ENCODE assay signal across 1 cellular context in genomic region chr2:41949091-41949490, GRCh38.
TF ChIP-seq lines count a peak whose summit lies in the region.

No MANE protein-coding gene starts in this region.

TF ChIP-seq in GM23338, 12 proteins besides CTCF, POLR2A, EP300 and RAD21 (continued from another document):
- TF ChIP-seq, protein P1, sequence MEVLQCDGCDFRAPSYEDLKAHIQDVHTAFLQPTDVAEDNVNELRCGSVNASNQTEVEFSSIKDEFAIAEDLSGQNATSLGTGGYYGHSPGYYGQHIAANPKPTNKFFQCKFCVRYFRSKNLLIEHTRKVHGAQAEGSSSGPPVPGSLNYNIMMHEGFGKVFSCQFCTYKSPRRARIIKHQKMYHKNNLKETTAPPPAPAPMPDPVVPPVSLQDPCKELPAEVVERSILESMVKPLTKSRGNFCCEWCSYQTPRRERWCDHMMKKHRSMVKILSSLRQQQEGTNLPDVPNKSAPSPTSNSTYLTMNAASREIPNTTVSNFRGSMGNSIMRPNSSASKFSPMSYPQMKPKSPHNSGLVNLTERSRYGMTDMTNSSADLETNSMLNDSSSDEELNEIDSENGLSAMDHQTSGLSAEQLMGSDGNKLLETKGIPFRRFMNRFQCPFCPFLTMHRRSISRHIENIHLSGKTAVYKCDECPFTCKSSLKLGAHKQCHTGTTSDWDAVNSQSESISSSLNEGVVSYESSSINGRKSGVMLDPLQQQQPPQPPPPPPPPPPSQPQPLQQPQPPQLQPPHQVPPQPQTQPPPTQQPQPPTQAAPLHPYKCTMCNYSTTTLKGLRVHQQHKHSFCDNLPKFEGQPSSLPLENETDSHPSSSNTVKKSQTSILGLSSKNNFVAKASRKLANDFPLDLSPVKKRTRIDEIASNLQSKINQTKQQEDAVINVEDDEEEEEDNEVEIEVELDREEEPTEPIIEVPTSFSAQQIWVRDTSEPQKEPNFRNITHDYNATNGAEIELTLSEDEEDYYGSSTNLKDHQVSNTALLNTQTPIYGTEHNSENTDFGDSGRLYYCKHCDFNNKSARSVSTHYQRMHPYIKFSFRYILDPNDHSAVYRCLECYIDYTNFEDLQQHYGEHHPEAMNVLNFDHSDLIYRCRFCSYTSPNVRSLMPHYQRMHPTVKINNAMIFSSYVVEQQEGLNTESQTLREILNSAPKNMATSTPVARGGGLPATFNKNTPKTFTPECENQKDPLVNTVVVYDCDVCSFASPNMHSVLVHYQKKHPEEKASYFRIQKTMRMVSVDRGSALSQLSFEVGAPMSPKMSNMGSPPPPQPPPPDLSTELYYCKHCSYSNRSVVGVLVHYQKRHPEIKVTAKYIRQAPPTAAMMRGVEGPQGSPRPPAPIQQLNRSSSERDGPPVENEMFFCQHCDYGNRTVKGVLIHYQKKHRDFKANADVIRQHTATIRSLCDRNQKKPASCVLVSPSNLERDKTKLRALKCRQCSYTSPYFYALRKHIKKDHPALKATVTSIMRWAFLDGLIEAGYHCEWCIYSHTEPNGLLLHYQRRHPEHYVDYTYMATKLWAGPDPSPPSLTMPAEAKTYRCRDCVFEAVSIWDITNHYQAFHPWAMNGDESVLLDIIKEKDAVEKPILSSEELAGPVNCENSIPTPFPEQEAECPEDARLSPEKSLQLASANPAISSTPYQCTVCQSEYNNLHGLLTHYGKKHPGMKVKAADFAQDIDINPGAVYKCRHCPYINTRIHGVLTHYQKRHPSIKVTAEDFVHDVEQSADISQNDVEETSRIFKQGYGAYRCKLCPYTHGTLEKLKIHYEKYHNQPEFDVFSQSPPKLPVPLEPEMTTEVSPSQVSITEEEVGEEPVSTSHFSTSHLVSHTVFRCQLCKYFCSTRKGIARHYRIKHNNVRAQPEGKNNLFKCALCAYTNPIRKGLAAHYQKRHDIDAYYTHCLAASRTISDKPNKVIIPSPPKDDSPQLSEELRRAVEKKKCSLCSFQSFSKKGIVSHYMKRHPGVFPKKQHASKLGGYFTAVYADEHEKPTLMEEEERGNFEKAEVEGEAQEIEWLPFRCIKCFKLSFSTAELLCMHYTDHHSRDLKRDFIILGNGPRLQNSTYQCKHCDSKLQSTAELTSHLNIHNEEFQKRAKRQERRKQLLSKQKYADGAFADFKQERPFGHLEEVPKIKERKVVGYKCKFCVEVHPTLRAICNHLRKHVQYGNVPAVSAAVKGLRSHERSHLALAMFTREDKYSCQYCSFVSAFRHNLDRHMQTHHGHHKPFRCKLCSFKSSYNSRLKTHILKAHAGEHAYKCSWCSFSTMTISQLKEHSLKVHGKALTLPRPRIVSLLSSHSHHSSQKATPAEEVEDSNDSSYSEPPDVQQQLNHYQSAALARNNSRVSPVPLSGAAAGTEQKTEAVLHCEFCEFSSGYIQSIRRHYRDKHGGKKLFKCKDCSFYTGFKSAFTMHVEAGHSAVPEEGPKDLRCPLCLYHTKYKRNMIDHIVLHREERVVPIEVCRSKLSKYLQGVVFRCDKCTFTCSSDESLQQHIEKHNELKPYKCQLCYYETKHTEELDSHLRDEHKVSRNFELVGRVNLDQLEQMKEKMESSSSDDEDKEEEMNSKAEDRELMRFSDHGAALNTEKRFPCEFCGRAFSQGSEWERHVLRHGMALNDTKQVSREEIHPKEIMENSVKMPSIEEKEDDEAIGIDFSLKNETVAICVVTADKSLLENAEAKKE (CRISPR knock-in tag; IDR thresholded peaks at IDR 0.05): no peak; the same call in 1 of the 2 replicates
- no peak for TF ChIP-seq ZNF331 (CRISPR knock-in tag; IDR thresholded peaks at IDR 0.05; ENCODE audit: low read depth)
- no peak for TF ChIP-seq EZH2 (IDR thresholded peaks at IDR 0.05; ENCODE audit: low read depth, unreplicated experiment)
- no peak for TF ChIP-seq POLR2AphosphoS5 (IDR thresholded peaks at IDR 0.05; ENCODE audit: low read depth)
- TF ChIP-seq, protein P2, sequence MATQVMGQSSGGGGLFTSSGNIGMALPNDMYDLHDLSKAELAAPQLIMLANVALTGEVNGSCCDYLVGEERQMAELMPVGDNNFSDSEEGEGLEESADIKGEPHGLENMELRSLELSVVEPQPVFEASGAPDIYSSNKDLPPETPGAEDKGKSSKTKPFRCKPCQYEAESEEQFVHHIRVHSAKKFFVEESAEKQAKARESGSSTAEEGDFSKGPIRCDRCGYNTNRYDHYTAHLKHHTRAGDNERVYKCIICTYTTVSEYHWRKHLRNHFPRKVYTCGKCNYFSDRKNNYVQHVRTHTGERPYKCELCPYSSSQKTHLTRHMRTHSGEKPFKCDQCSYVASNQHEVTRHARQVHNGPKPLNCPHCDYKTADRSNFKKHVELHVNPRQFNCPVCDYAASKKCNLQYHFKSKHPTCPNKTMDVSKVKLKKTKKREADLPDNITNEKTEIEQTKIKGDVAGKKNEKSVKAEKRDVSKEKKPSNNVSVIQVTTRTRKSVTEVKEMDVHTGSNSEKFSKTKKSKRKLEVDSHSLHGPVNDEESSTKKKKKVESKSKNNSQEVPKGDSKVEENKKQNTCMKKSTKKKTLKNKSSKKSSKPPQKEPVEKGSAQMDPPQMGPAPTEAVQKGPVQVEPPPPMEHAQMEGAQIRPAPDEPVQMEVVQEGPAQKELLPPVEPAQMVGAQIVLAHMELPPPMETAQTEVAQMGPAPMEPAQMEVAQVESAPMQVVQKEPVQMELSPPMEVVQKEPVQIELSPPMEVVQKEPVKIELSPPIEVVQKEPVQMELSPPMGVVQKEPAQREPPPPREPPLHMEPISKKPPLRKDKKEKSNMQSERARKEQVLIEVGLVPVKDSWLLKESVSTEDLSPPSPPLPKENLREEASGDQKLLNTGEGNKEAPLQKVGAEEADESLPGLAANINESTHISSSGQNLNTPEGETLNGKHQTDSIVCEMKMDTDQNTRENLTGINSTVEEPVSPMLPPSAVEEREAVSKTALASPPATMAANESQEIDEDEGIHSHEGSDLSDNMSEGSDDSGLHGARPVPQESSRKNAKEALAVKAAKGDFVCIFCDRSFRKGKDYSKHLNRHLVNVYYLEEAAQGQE (IDR thresholded peaks at IDR 0.05; ENCODE audit: unreplicated experiment): no peak
- TF ChIP-seq NANOG (IDR thresholded peaks at IDR 0.05; ENCODE audit: borderline replicate concordance): no peak
